ENCODE assay signal across 1 cellular context in the genomic region with DNA sequence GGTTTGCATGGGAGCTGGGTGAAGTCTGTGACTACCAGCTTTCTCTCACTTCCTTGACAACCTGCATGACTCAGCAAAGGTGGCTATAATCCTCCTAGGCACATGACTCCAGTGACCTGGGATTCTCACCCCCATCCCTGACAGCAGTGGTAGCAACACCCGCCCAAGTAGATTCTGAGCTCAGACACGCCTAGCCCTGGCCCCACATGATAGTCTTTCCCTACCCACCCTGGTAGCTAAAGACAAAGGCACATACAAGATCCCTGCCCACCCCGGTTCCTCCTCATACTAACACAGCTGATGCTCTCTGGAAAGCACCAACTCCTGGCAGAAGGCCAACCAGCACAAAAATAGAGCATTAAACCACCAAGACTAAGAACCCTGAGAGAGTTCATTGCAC.
TF ChIP-seq lines count a peak whose summit lies in the region.

No MANE protein-coding gene starts in this region.

TF ChIP-seq in WTC11, 78 proteins besides CTCF, POLR2A, EP300 and RAD21 (continued from another document):
- TF ChIP-seq, protein P1, sequence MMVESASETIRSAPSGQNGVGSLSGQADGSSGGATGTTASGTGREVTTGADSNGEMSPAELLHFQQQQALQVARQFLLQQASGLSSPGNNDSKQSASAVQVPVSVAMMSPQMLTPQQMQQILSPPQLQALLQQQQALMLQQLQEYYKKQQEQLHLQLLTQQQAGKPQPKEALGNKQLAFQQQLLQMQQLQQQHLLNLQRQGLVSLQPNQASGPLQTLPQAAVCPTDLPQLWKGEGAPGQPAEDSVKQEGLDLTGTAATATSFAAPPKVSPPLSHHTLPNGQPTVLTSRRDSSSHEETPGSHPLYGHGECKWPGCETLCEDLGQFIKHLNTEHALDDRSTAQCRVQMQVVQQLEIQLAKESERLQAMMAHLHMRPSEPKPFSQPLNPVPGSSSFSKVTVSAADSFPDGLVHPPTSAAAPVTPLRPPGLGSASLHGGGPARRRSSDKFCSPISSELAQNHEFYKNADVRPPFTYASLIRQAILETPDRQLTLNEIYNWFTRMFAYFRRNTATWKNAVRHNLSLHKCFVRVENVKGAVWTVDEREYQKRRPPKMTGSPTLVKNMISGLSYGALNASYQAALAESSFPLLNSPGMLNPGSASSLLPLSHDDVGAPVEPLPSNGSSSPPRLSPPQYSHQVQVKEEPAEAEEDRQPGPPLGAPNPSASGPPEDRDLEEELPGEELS (CRISPR knock-in tag; IDR thresholded peaks at IDR 0.05) = no peak
- TF ChIP-seq ZNF671 (CRISPR knock-in tag; IDR thresholded peaks at IDR 0.05) (no peak), CREM (CRISPR knock-in tag; IDR thresholded peaks at IDR 0.05) (no peak), GABPB1 (CRISPR knock-in tag; IDR thresholded peaks at IDR 0.05) (no peak)
